ENCODE assay signal across 2 cellular contexts in genomic region chr15:22224241-22224671, GRCh38.
TF ChIP-seq lines count a peak whose summit lies in the region.

No MANE protein-coding gene starts in this region.

TF ChIP-seq in liver, 16 proteins besides CTCF, POLR2A, EP300 and RAD21 (continued from another document):
- TF ChIP-seq ZBTB33 (IDR thresholded peaks at IDR 0.05): no peak
- no peak for TF ChIP-seq ATF3 (IDR thresholded peaks at IDR 0.05)
TF ChIP-seq in liver: peak in this region for 0.

TF ChIP-seq in HepG2, 621 proteins besides CTCF, POLR2A, EP300 and RAD21 (continued from another document):
- TF ChIP-seq ZNF276 (CRISPR knock-in tag; IDR thresholded peaks at IDR 0.05; ENCODE audit: low read depth) (no peak), PHB2 (IDR thresholded peaks at IDR 0.05; ENCODE audit: partially characterized antibody) (no peak), ZNF501 (CRISPR knock-in tag; IDR thresholded peaks at IDR 0.05) (no peak)
TF ChIP-seq in HepG2: peak in this region for 0.
